Comparison of ENCODE assay signal across 10 cellular contexts in genomic region chr10:72173635-72174296, GRCh38. TPM values are rescaled to one million over a fixed set of nuclear protein-coding genes. Genes with fewer than 3 reads are reported as not detected.
DNase-seq lines count a peak whose midpoint lies in the region; ATAC-seq, FAIRE-seq and TF ChIP-seq lines count a peak whose summit lies in the region.
"Had no signal": no experiment of that assay in that cellular context is flagged by ENCODE, and none has a peak within 500 bp of the region (broad histone marks: within the 10 kb centered on the region; RNA-seq: fewer than 3 reads in every experiment).

No MANE protein-coding gene starts in this region.

- in situ Hi-C loops in mammary epithelial cell (cut with MboI; ENCODE audit: low sequenced_read_pairs in 2 of 2) = no loop called here

- ATAC-seq in GM21526 (IDR thresholded peaks at IDR 0.05; ENCODE audit: low FRiP score, unreplicated experiment) = no peak
- ATAC-seq in GM19328 (IDR thresholded peaks at IDR 0.05; ENCODE audit: unreplicated experiment) = no peak

- CTCF ChIA-PET in mammary epithelial cell (lab: Charles Lee; ENCODE audit: low non-redundant PET) = no interaction called here

- no peaks in the 10 kb centered on the region for H3K79me2 ChIP-seq in mammary epithelial cell (ENCODE audit: insufficient read depth, low read length)

- H3K27me3 ChIP-seq in right atrium auricular region = no peaks in the 10 kb centered on the region
- H3K27me3 ChIP-seq in mammary epithelial cell (ENCODE audit: insufficient read depth, low read length) = no peaks in the 10 kb centered on the region
- H3K27me3 ChIP-seq: pancreas had no signal

- no peak for TF ChIP-seq POLR2A in GM12891 (IDR thresholded peaks at IDR 0.05; ENCODE audit: low read depth, low read length)

- TF ChIP-seq CTCF in right atrium auricular region (IDR thresholded peaks at IDR 0.05) (no peak), mammary epithelial cell (conservative IDR thresholded peaks at IDR 0.05 in 1 of 2, IDR thresholded peaks at IDR 0.05 in 1 of 2; ENCODE audit: extremely low read depth in 1 of 2, insufficient read depth in 1 of 2, low read depth in 1 of 2, low read length in 2 of 2) (no peak)

- no peak overlapping the region for H3K4me2 ChIP-seq in mammary epithelial cell (ENCODE audit: insufficient read depth, low read depth, low read length)

- peak; percentile 89 for FAIRE-seq in GM12891 (lab: Jason Lieb, UNC)
- FAIRE-seq: colon had no signal

- dilution Hi-C loops in mammary epithelial cell (cut with HindIII; ENCODE audit: low sequenced_read_pairs) = no loop called here

- H3K9ac ChIP-seq in mammary epithelial cell (ENCODE audit: insufficient read depth, low read length) = no peak overlapping the region

- no peaks in the 10 kb centered on the region for H4K20me1 ChIP-seq in mammary epithelial cell (ENCODE audit: insufficient read depth, low read length)

- no peak for DNase-seq in GM12891 (ENCODE audit: insufficient read length, low spot score)
- peak; percentile 71 for DNase-seq in HCEC 1CT
- DNase-seq in NCI-H446 treated with DMSO at 0.1 percent for 48 hours (lab: John Stamatoyannopoulos, UW) = peak; percentile 44
- no peak for DNase-seq in right atrium auricular region (ENCODE audit: low spot score)
- no peak for DNase-seq in mammary epithelial cell
- DNase-seq in HuH-7 (ENCODE audit: low spot score) = no peak
- DNase-seq: pancreas had no signal

- intact Hi-C loops in mammary epithelial cell (cut with micrococcal nuclease) = loop anchor here (5.0 kb wide), 1 partner anchor 166 kb away; no protein-coding TSS in a partner anchor

- no peak overlapping the region for H2AFZ ChIP-seq in mammary epithelial cell (ENCODE audit: low read depth, low read length)

- H3K36me3 ChIP-seq in right atrium auricular region = peaks cover 8% of the 10 kb centered on the region
- peaks cover 6% of the 10 kb centered on the region for H3K36me3 ChIP-seq in mammary epithelial cell (ENCODE audit: insufficient read depth, low read length)

- WGBS in mammary epithelial cell (ENCODE audit: low coverage, missing lambda C conversion rate) = 88% methylated on average over 7 of the region's 7 CpGs

- BruUV-seq in mammary epithelial cell (replicated peaks; lab: Mats Ljungman, UMichigan) = no TSS peak

- peak overlapping the region; percentile 43 to 90 for H3K27ac ChIP-seq in right atrium auricular region
- no peak overlapping the region for H3K27ac ChIP-seq in mammary epithelial cell (ENCODE audit: insufficient read depth, low read depth, low read length)
- H3K27ac ChIP-seq: pancreas had no signal

- H3K9me3 ChIP-seq in right atrium auricular region (no peaks in the 10 kb centered on the region), mammary epithelial cell (replicated peaks; ENCODE audit: insufficient read depth, low read length) (no peaks in the 10 kb centered on the region)
- H3K9me3 ChIP-seq: pancreas had no signal

- H3K4me3 ChIP-seq in right atrium auricular region (no peak overlapping the region), mammary epithelial cell (replicated peaks in 1 of 3; ENCODE audit: insufficient read depth in 1 of 3, low read depth in 2 of 3, low read length in 3 of 3) (no peak overlapping the region)
- H3K4me3 ChIP-seq: pancreas had no signal

- peaks cover 0 to 38% of the 10 kb centered on the region in 2 donors for H3K4me1 ChIP-seq in right atrium auricular region
- peaks cover 42% of the 10 kb centered on the region for H3K4me1 ChIP-seq in mammary epithelial cell (ENCODE audit: insufficient read depth, low read length)
- H3K4me1 ChIP-seq: pancreas had no signal

TF ChIP-seq in GM12891, 5 proteins besides CTCF, POLR2A, EP300 and RAD21:
- TF ChIP-seq SPI1 (IDR thresholded peaks at IDR 0.05; ENCODE audit: low read depth, low read length) (no peak), TAF1 (IDR thresholded peaks at IDR 0.05; ENCODE audit: low read depth, low read length) (no peak), PAX5 (IDR thresholded peaks at IDR 0.05; ENCODE audit: insufficient read depth, low read length, severe bottlenecking) (peak; percentile 28), POLR2AphosphoS5 (IDR thresholded peaks at IDR 0.05; ENCODE audit: low read depth, low read length) (no peak), POU2F2 (IDR thresholded peaks at IDR 0.05; ENCODE audit: low read depth, low read length) (0 out of 2 replicates have a peak, but pooled peaks have one; percentile 36)

RNA-seq across cellular contexts. Expression of gene ANAPC16, which starts 42.0 kb away (rescaled TPM):
- 101 TPM for polyA plus RNA-seq in GM12891 (2012; ENCODE audit: low read depth, missing spikeins)
- total RNA-seq in right atrium auricular region = 100 to 1,000 TPM; 139 to 163 TPM
- total RNA-seq in mammary epithelial cell = 10 to 100 TPM; 66.4 to 87.2 TPM
- polyA plus RNA-seq in mammary epithelial cell = 53.8 TPM
- polyA minus RNA-seq in mammary epithelial cell = 4.8 TPM

RNA-seq across cellular contexts. Expression of gene ASCC1, which starts 42.3 kb away (rescaled TPM):
- polyA plus RNA-seq in GM12891 (2012; ENCODE audit: low read depth, missing spikeins) = 36.5 TPM
- total RNA-seq in right atrium auricular region = 10 to 100 TPM; 27.2 to 37.0 TPM
- total RNA-seq in mammary epithelial cell = 10 to 100 TPM; 40.2 to 54.5 TPM
- 36.9 TPM for polyA plus RNA-seq in mammary epithelial cell
- polyA minus RNA-seq in mammary epithelial cell = 24.3 TPM

Comparison
In these comparisons a context has a peak if more than half of its experiments do, and no peak if none do; other contexts are left out.
1. DNase-seq: peak in HCEC 1CT (single experiment) and NCI-H446 treated with DMSO at 0.1 percent for 48 hours (single experiment); none in GM12891 (single experiment), right atrium auricular region (single experiment), mammary epithelial cell (single experiment) and HuH-7 (single experiment).